Comparison of ENCODE assay signal across 20 cellular contexts in genomic region chr1:158154501-158154900, GRCh38. TPM values are rescaled to one million over a fixed set of nuclear protein-coding genes. Genes with fewer than 3 reads are reported as not detected.
A peak's percentile ranks its signal among the peaks of the same experiment; 100 is the strongest.
DNase-seq lines count a peak whose midpoint lies in the region; ATAC-seq, FAIRE-seq and TF ChIP-seq lines count a peak whose summit lies in the region.
"Had no signal": no experiment of that assay in that cellular context is flagged by ENCODE, and none has a peak within 500 bp of the region (broad histone marks: within the 10 kb centered on the region; RNA-seq: fewer than 3 reads in every experiment).

No MANE protein-coding gene starts in this region.

- no peak overlapping the region for H2AFZ ChIP-seq in OCI-LY3 (ENCODE audit: low read depth, low read length)
- no peak overlapping the region for H2AFZ ChIP-seq in H1 (ENCODE audit: low read length)
- H2AFZ ChIP-seq: PC-9 had no signal

- no peak overlapping the region for H3K4me3 Mint-ChIP-seq in T-helper 17 cell
- H3K4me3 Mint-ChIP-seq: CD8-positive, alpha-beta T cell had no signal

- H4K8ac ChIP-seq in H1 (ENCODE audit: extremely low read depth, insufficient read depth, low read length) (no peak overlapping the region), mesendoderm (ENCODE audit: low read depth, low read length) (no peak overlapping the region)

- H3K4me1 Mint-ChIP-seq in T-helper 17 cell: peaks cover 14% of the 10 kb centered on the region

- H3K4ac ChIP-seq in H1 (replicated peaks; ENCODE audit: insufficient read length, low read depth, low read length) (no peak overlapping the region), mesendoderm (ENCODE audit: low read depth, low read length) (no peak overlapping the region)

- H3K9ac ChIP-seq in BLaER1 treated with 17β-estradiol and CSF1 and Interleukin-3, amounts not matched to agents 10 nM and 100 nM: no peak overlapping the region
- no peak overlapping the region for H3K9ac ChIP-seq in OCI-LY3 (ENCODE audit: low read length)
- no peak overlapping the region for H3K9ac ChIP-seq in H1 (replicated peaks in 1 of 4; ENCODE audit: extremely low read depth in 1 of 4, low read depth in 3 of 4, low read length in 3 of 4)
- no peak overlapping the region for H3K9ac ChIP-seq in mesendoderm (ENCODE audit: low read length)

- no peak overlapping the region for H4K5ac ChIP-seq in H1 (ENCODE audit: insufficient read length, low read depth, low read length)
- no peak overlapping the region for H4K5ac ChIP-seq in mesendoderm (ENCODE audit: low read length)

- peaks cover 0 to 8% (median 2%) of the 10 kb centered on the region in 11 experiments; a peak in 9 of 22 replicates for H3K9me3 ChIP-seq in BLaER1 treated with 17β-estradiol and CSF1 and Interleukin-3, amounts not matched to agents 10 nM and 100 nM (replicated peaks in 1 of 11)
- H3K9me3 ChIP-seq in OCI-LY3 (ENCODE audit: insufficient read depth, low read length) (no peaks in the 10 kb centered on the region), H1 (ENCODE audit: insufficient read depth in 2 of 2, low read depth in 1 of 2, low read length in 1 of 2) (no peaks in the 10 kb centered on the region), T-helper 17 cell (ENCODE audit: control insufficient read depth, low read length, poor library complexity, severe bottlenecking) (no peaks in the 10 kb centered on the region)
- H3K9me3 ChIP-seq: BE2C had no signal

- H3K79me2 ChIP-seq in OCI-LY3 (ENCODE audit: low read length) (no peaks in the 10 kb centered on the region), H1 (ENCODE audit: control insufficient read depth in 1 of 2, insufficient read depth in 2 of 2, low read length in 2 of 2) (no peaks in the 10 kb centered on the region), mesendoderm (ENCODE audit: control insufficient read depth, insufficient read depth, low read length) (no peaks in the 10 kb centered on the region)

- no peak for TF ChIP-seq POLR2A in H1 (IDR thresholded peaks at IDR 0.05; ENCODE audit: control extremely low read depth in 1 of 2, low read depth in 2 of 2, low read length in 2 of 2)

- no peak overlapping the region; the same call in 1 of the 2 replicates for H2BK12ac ChIP-seq in H1 (ENCODE audit: low read depth, low read length)

- TF ChIP-seq CTCF in OCI-LY3 (IDR thresholded peaks at IDR 0.05; ENCODE audit: low read depth, low read length) (no peak), H1 (IDR thresholded peaks at IDR 0.05; ENCODE audit: control extremely low read depth in 1 of 3, insufficient read depth in 1 of 3, low read depth in 1 of 3, low read length in 3 of 3) (no peak)

- peaks cover 0 to 57% (median 48%) of the 10 kb centered on the region in 10 experiments; a peak in 15 of 20 replicates for H3K4me1 ChIP-seq in BLaER1 treated with 17β-estradiol and CSF1 and Interleukin-3, amounts not matched to agents 10 nM and 100 nM
- H3K4me1 ChIP-seq in OCI-LY3 (ENCODE audit: low read length) (peaks cover 45% of the 10 kb centered on the region), H1 (replicated peaks in 1 of 4; ENCODE audit: control insufficient read depth in 3 of 4, insufficient read depth in 4 of 4, low read length in 3 of 4) (no peaks in the 10 kb centered on the region), mesendoderm (ENCODE audit: control insufficient read depth, low read depth, low read length) (peaks cover 7% of the 10 kb centered on the region)
- H3K4me1 ChIP-seq: BE2C had no signal

- no peaks in the 10 kb centered on the region for H3K27me3 ChIP-seq in BLaER1 treated with 17β-estradiol and CSF1 and Interleukin-3, amounts not matched to agents 10 nM and 100 nM
- H3K27me3 ChIP-seq in OCI-LY3 (ENCODE audit: low read depth, low read length): peaks cover 35% of the 10 kb centered on the region
- peaks cover 0 to 3% (median 0%) of the 10 kb centered on the region in 4 experiments; a peak in 2 of 7 replicates for H3K27me3 ChIP-seq in H1 (replicated peaks in 1 of 4; ENCODE audit: control insufficient read depth in 3 of 4, extremely low read depth in 1 of 4, insufficient read depth in 3 of 4, low read length in 3 of 4)
- H3K27me3 ChIP-seq in mesendoderm (ENCODE audit: insufficient read depth, low read length, poor library complexity): no peaks in the 10 kb centered on the region

- 98% methylated on average over 3 of the region's 3 CpGs; no CpG with 5 or more reads in 1 of the 2 experiments for WGBS in H1 (ENCODE audit: extremely low coverage in 1 of 2, insufficient coverage in 1 of 2, insufficient read length in 1 of 2, insufficient replicate concordance in 2 of 2, low coverage in 1 of 2, low lambda C conversion rate in 2 of 2, missing lambda C conversion rate in 1 of 2), 2 experiments
- WGBS in mesendoderm (ENCODE audit: extremely low coverage, insufficient coverage, low lambda C conversion rate): no CpG with 5 or more reads among the region's 3 CpGs

- H3K27ac ChIP-seq in BLaER1 treated with 17β-estradiol and CSF1 and Interleukin-3, amounts not matched to agents 10 nM and 100 nM: peak overlapping the region in 1 of 11 experiments; percentile 3; a peak in 1 of 22 replicates
- H3K27ac ChIP-seq in OCI-LY3 (ENCODE audit: low read length): peak overlapping the region; percentile 62
- no peak overlapping the region for H3K27ac ChIP-seq in H1 (ENCODE audit: low read depth, low read length)
- no peak overlapping the region for H3K27ac ChIP-seq in mesendoderm (ENCODE audit: low read depth, low read length)
- H3K27ac ChIP-seq: PC-9, RWPE1 had no signal

- POLR2A ChIA-PET in H1 (lab: Charles Lee; ENCODE audit: partially characterized antibody): no interaction called here

- no peak overlapping the region for H2BK5ac ChIP-seq in H1 (ENCODE audit: low read depth, low read length)
- H2BK5ac ChIP-seq in mesendoderm (ENCODE audit: low read length): peak overlapping the region; percentile 51

- H2BK15ac ChIP-seq in H1 (ENCODE audit: low read length) (no peak overlapping the region), mesendoderm (replicated peaks; ENCODE audit: low read depth) (no peak overlapping the region)

- no peak for FAIRE-seq in H1 (lab: Jason Lieb, UNC)

- no peak overlapping the region for H3K14ac ChIP-seq in H1 (ENCODE audit: insufficient read length)

- no peak overlapping the region for H3K27ac Mint-ChIP-seq in T-helper 17 cell
- H3K27ac Mint-ChIP-seq: CD8-positive, alpha-beta T cell had no signal

- no peak overlapping the region for H3K18ac ChIP-seq in H1 (ENCODE audit: extremely low read depth, low read length)
- no peak overlapping the region for H3K18ac ChIP-seq in mesendoderm (ENCODE audit: low read length)

- CTCF ChIA-PET in H1 (lab: Charles Lee; ENCODE audit: partially characterized antibody): interaction anchor here (1.0 to 1.6 kb wide), 2 partner anchors 49 to 162 kb away, joined by 3 to 4 read pairs; no protein-coding TSS in a partner anchor

- no peaks in the 10 kb centered on the region for H3K36me3 ChIP-seq in BLaER1 treated with 17β-estradiol and CSF1 and Interleukin-3, amounts not matched to agents 10 nM and 100 nM
- H3K36me3 ChIP-seq in OCI-LY3 (replicated peaks; ENCODE audit: low read depth, low read length) (no peaks in the 10 kb centered on the region), H1 (ENCODE audit: control insufficient read depth in 2 of 4, insufficient read depth in 4 of 4, low read length in 3 of 4) (no peaks in the 10 kb centered on the region), mesendoderm (ENCODE audit: control insufficient read depth, insufficient read depth, low read length) (no peaks in the 10 kb centered on the region)
- H3K36me3 ChIP-seq: BE2C had no signal

- no peak overlapping the region for H2BK120ac ChIP-seq in H1 (replicated peaks; ENCODE audit: low read depth, low read length)
- H2BK120ac ChIP-seq in mesendoderm (ENCODE audit: low read depth, low read length): no peak overlapping the region

- H3K23ac ChIP-seq in H1 (ENCODE audit: insufficient read length) (no peak overlapping the region), mesendoderm (ENCODE audit: low read length) (no peak overlapping the region)

- DNase-seq in H1 (ENCODE audit: low read depth in 1 of 2, low spot score in 2 of 2) (no peak), mesendoderm (peak; percentile 78), Ammon's horn (ENCODE audit: low spot score) (no peak), T-helper 17 cell (no peak), NCI-H1092 treated with DMSO at 0.1 percent for 48 hours (lab: John Stamatoyannopoulos, UW) (no peak)
- DNase-seq: 8988T; BE2C; CD8-positive, alpha-beta T cell; GOT3; NCI-H1105 treated with DMSO at 0.1 percent for 48 hours; NCI-H1694; NCI-H2081 treated with DMSO at 0.1 percent for 48 hours; NCI-H510A; NCI-H748 treated with DMSO at 0.1 percent for 48 hours; PC-9 had no signal

- H3K56ac ChIP-seq in H1 (replicated peaks; ENCODE audit: insufficient read length, low read depth, low read length) (no peak overlapping the region), mesendoderm (ENCODE audit: low read length) (peak overlapping the region; percentile 17)

- H3K4me2 ChIP-seq in BLaER1 treated with 17β-estradiol and CSF1 and Interleukin-3, amounts not matched to agents 10 nM and 100 nM: peak overlapping the region in 7 of 11 experiments; percentile 1 to 90 (median 60); a peak in 11 of 22 replicates
- H3K4me2 ChIP-seq in OCI-LY3 (ENCODE audit: low read length) (peak overlapping the region; percentile 87), H1 (ENCODE audit: insufficient read depth in 1 of 2, low read depth in 2 of 2, low read length in 2 of 2) (no peak overlapping the region), mesendoderm (ENCODE audit: low read length) (no peak overlapping the region)
- H3K4me2 ChIP-seq: PC-9 had no signal

- H2BK20ac ChIP-seq in H1 (ENCODE audit: low read length): no peak overlapping the region

- H3K36me3 Mint-ChIP-seq in T-helper 17 cell (ENCODE audit: low read depth): peaks cover 2% of the 10 kb centered on the region

- H2AK5ac ChIP-seq in H1 (ENCODE audit: low read depth, low read length) (no peak overlapping the region), mesendoderm (ENCODE audit: low read length) (no peak overlapping the region)

- H3K4me3 ChIP-seq in BLaER1 treated with 17β-estradiol and CSF1 and Interleukin-3, amounts not matched to agents 10 nM and 100 nM: no peak overlapping the region
- H3K4me3 ChIP-seq in OCI-LY3 (ENCODE audit: low read length): peak overlapping the region; percentile 58
- no peak overlapping the region for H3K4me3 ChIP-seq in H1 (ENCODE audit: extremely low read depth in 1 of 4, insufficient read depth in 2 of 4, low read depth in 3 of 4, low read length in 4 of 4)
- no peak overlapping the region for H3K4me3 ChIP-seq in mesendoderm (ENCODE audit: low read length)
- H3K4me3 ChIP-seq: PC-9 had no signal

- TF ChIP-seq RAD21 in H1 (IDR thresholded peaks at IDR 0.05 in 1 of 2, conservative IDR thresholded peaks at IDR 0.05 in 1 of 2; ENCODE audit: low read depth in 2 of 2, low read length in 2 of 2): no peak

- H3K27me3 Mint-ChIP-seq in T-helper 17 cell: peaks cover 42% of the 10 kb centered on the region

- TF ChIP-seq EP300 in H1 (IDR thresholded peaks at IDR 0.05; ENCODE audit: borderline replicate concordance in 1 of 2, low read depth in 2 of 2, low read length in 2 of 2): no peak

- H4K20me1 ChIP-seq in BLaER1 treated with 17β-estradiol and CSF1 and Interleukin-3, amounts not matched to agents 10 nM and 100 nM: no peaks in the 10 kb centered on the region
- no peaks in the 10 kb centered on the region for H4K20me1 ChIP-seq in OCI-LY3 (ENCODE audit: insufficient read depth, low read length)
- H4K20me1 ChIP-seq in H1 (replicated peaks in 1 of 2; ENCODE audit: control insufficient read depth in 1 of 2, insufficient read depth in 2 of 2, low read length in 2 of 2): no peaks in the 10 kb centered on the region

- H3K79me1 ChIP-seq in H1 (ENCODE audit: low read depth, low read length): no peaks in the 10 kb centered on the region
- H3K79me1 ChIP-seq in mesendoderm (ENCODE audit: low read length): no peaks in the 10 kb centered on the region

- ATAC-seq in GM18861 (IDR thresholded peaks at IDR 0.05; ENCODE audit: unreplicated experiment) (no peak), T-helper 17 cell (no peak)
- ATAC-seq: CD8-positive, alpha-beta T cell had no signal

- no peak overlapping the region for H4K91ac ChIP-seq in H1 (replicated peaks; ENCODE audit: insufficient read length, low read length)

- peaks cover 4% of the 10 kb centered on the region for H3K23me2 ChIP-seq in H1 (ENCODE audit: low read depth, low read length)

RNA-seq across cellular contexts. Expression of gene CD1D, which starts 26.2 kb away (rescaled TPM):
- 0.92 and 1.1 TPM in 2 replicates for total RNA-seq in H1 (2021; fragmentation: NEBNext Ultra II Directional; extraction: Animal tissue kit (Norgen Biotek cat#: 25700))
- polyA plus RNA-seq in H1 (2011; rRNA removed): 1.2 and 1.6 TPM in 2 replicates
- polyA plus RNA-seq in H1 (2011; cell fraction: cytosol; rRNA removed): 1.2 TPM
- 2.3 TPM for polyA plus RNA-seq in H1 (2011; cell fraction: nucleus; rRNA removed)
- 1.2 to 2.3 TPM (median 1.7 TPM) in 4 replicates for polyA plus RNA-seq in H1 (2012, experiment 1 of 2)
- 1.9 TPM for polyA plus RNA-seq in H1 (2012, experiment 2 of 2)
- 1.4 TPM for polyA plus RNA-seq in H1 (2013, experiment 1 of 2)
- polyA plus RNA-seq in H1 (2013, experiment 2 of 2): 1.3 TPM
- 1.1 and 1.9 TPM in 2 replicates for polyA minus RNA-seq in H1 (2011; rRNA and poly(A)+ RNA removed)
- polyA minus RNA-seq in H1 (2011; cell fraction: cytosol; rRNA and poly(A)+ RNA removed): 0.51 TPM
- 1.1 TPM for polyA minus RNA-seq in H1 (2011; cell fraction: nucleus; rRNA and poly(A)+ RNA removed)
- polyA plus RNA-seq in mesendoderm (2013, experiment 1 of 2): 8.9 TPM
- polyA plus RNA-seq in mesendoderm (2013, experiment 2 of 2): 8.1 TPM
- under 1 TPM; 0.94 to 0.99 TPM for total RNA-seq in T-helper 17 cell
- total RNA-seq: CD8-positive, alpha-beta T cell; PC-9 had no signal
- polyA plus RNA-seq: AG04450 had no signal

Comparison
In these comparisons a context has a peak if more than half of its experiments do, and no peak if none do; other contexts are left out.
1. H3K4me2 ChIP-seq: peak in BLaER1 treated with 17β-estradiol and CSF1 and Interleukin-3, amounts not matched to agents 10 nM and 100 nM (7 of 11) and OCI-LY3 (single experiment); none in H1 (0 of 2) and mesendoderm (single experiment).